Comparison of ENCODE assay signal across 20 cellular contexts in the genomic region with DNA sequence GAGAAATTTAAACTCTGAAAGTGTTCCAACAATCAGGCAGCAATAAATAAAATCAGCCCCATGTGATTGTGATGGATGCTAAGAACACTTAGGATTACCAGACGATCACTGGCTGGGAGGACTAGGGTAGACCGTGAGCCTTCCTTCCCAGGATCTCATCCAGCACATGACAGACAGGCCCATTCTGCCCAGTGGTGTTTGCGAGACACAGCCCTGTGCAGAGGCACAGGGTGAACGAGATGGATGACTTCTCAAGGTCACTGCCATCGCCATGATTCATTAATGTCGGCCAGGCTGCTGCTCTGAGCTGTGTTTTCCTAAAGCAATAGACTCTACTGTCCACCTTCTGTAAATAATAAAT.
DNase-seq lines count a peak whose midpoint lies in the region; ATAC-seq and TF ChIP-seq lines count a peak whose summit lies in the region.
"Had no signal": no experiment of that assay in that cellular context is flagged by ENCODE, and none has a peak within 500 bp of the region (broad histone marks: within the 10 kb centered on the region; RNA-seq: fewer than 3 reads in every experiment).

No MANE protein-coding gene starts in this region.

- H3K27ac ChIP-seq in ovary (no peak overlapping the region), prostate gland (no peak overlapping the region)
- H3K27ac ChIP-seq: SK-N-MC, tibial artery had no signal

- H3K36me3 ChIP-seq in BE2C = no peaks in the 10 kb centered on the region
- H3K36me3 ChIP-seq in ovary = no peaks in the 10 kb centered on the region
- no peaks in the 10 kb centered on the region for H3K36me3 ChIP-seq in prostate gland
- H3K36me3 ChIP-seq: tibial artery had no signal

- no peak for TF ChIP-seq POLR2A in ovary (IDR thresholded peaks at IDR 0.05)
- TF ChIP-seq POLR2A in prostate gland (IDR thresholded peaks at IDR 0.05) = no peak

- no peak overlapping the region for H3K4me3 ChIP-seq in BE2C (ENCODE audit: low read depth, low read length)
- no peak overlapping the region for H3K4me3 ChIP-seq in foreskin fibroblast (ENCODE audit: low read depth in 1 of 2, low read length in 2 of 2)
- no peak overlapping the region for H3K4me3 ChIP-seq in ovary
- H3K4me3 ChIP-seq in prostate gland = no peak overlapping the region
- H3K4me3 ChIP-seq: SK-N-MC, tibial artery had no signal

- WGBS in ovary, 3 donors = 18 to 21% (median 18%) methylated on average over 6 of the region's 6 CpGs
- 28% methylated on average over 6 of the region's 6 CpGs for WGBS in prostate gland

- no peak for TF ChIP-seq CTCF in BE2C (IDR thresholded peaks at IDR 0.05; ENCODE audit: low read depth, low read length)
- no peak for TF ChIP-seq CTCF in foreskin fibroblast (IDR thresholded peaks at IDR 0.05; ENCODE audit: low read depth, low read length)
- no peak for TF ChIP-seq CTCF in ovary (IDR thresholded peaks at IDR 0.05)
- TF ChIP-seq CTCF in prostate gland (IDR thresholded peaks at IDR 0.05) = no peak

- peaks cover 15% of the 10 kb centered on the region for H3K4me1 ChIP-seq in BE2C
- H3K4me1 ChIP-seq in ovary (ENCODE audit: insufficient read depth) = peaks cover 7% of the 10 kb centered on the region
- H3K4me1 ChIP-seq in prostate gland (replicated peaks) = no peaks in the 10 kb centered on the region

- H3K27me3 ChIP-seq in BE2C = no peaks in the 10 kb centered on the region
- H3K27me3 ChIP-seq in ovary = no peaks in the 10 kb centered on the region
- H3K27me3 ChIP-seq in prostate gland (replicated peaks; ENCODE audit: insufficient read depth) = no peaks in the 10 kb centered on the region
- H3K27me3 ChIP-seq: tibial artery had no signal

- intact Hi-C loops in ovary (cut with DNase I) = no loop called here
- intact Hi-C loops in prostate gland (cut with DNase I) = no loop called here

- no peak for TF ChIP-seq EP300 in ovary (IDR thresholded peaks at IDR 0.05)

- no peak for ATAC-seq in HG03280 (IDR thresholded peaks at IDR 0.05; ENCODE audit: unreplicated experiment)
- no peak for ATAC-seq in left lobe of liver
- ATAC-seq: activated CD4-positive, alpha-beta T cell treated with anti-CD3 and anti-CD28 coated beads for 36 hours; activated CD8-positive, alpha-beta memory T cell treated with anti-CD3 and anti-CD28 coated beads, Interleukin-2, amount 10 ng/mL, durations not matched to agents 7 days and 5 days; naive thymus-derived CD4-positive, alpha-beta T cell; Panc1 had no signal

- DNase-seq in BE2C (peak; percentile 20), NCI-H146 (lab: John Stamatoyannopoulos, UW) (peak; percentile 38), foreskin fibroblast (peak; percentile 22 to 42), ovary (peak; percentile 14 to 32 (median 29)), prostate gland (ENCODE audit: low spot score) (no peak), HCEC 1CT (no peak), left lobe of liver (ENCODE audit: low spot score) (no peak)
- DNase-seq: activated CD4-positive, alpha-beta T cell treated with anti-CD3 and anti-CD28 coated beads for 36 hours; activated CD8-positive, alpha-beta memory T cell treated with anti-CD3 and anti-CD28 coated beads, Interleukin-2, amount 10 ng/mL, durations not matched to agents 7 days and 5 days; CD4-positive, CD25-positive, alpha-beta regulatory T cell; central memory CD4-positive, alpha-beta T cell; immature natural killer cell; naive thymus-derived CD4-positive, alpha-beta T cell; NCI-H2029; NCI-H774; posterior cingulate gyrus; tibial artery had no signal

- H3K9me3 ChIP-seq in BE2C (no peaks in the 10 kb centered on the region), ovary (no peaks in the 10 kb centered on the region), prostate gland (no peaks in the 10 kb centered on the region)
- H3K9me3 ChIP-seq: tibial artery had no signal

Comparison
In these comparisons a context has a peak if more than half of its experiments do, and no peak if none do; other contexts are left out.
1. DNase-seq: peak in BE2C (single experiment), NCI-H146 (single experiment), foreskin fibroblast (2 of 2) and ovary (5 of 5); none in prostate gland (single experiment), HCEC 1CT (single experiment) and left lobe of liver (single experiment).